ENCODE assay signal across 7 cellular contexts in genomic region chr1:46132529-46133180, GRCh38. TPM values are rescaled to one million over a fixed set of nuclear protein-coding genes. Genes with fewer than 3 reads are reported as not detected.
DNase-seq lines count a peak whose midpoint lies in the region; ATAC-seq, FAIRE-seq and TF ChIP-seq lines count a peak whose summit lies in the region.

Gene PIK3R3 (minus strand): TSS chr1:46132629. CDS start chr1:46131952, 677 bp downstream.

- H3K27ac Mint-ChIP-seq in brain = peak within 1 kb of the TSS; percentile 100

- ATAC-seq in GM18511 (IDR thresholded peaks at IDR 0.05; ENCODE audit: unreplicated experiment) = peak; percentile 89
- peak; percentile 87 for ATAC-seq in HG03025 (IDR thresholded peaks at IDR 0.05; ENCODE audit: low FRiP score, unreplicated experiment)
- ATAC-seq in sciatic nerve = peak; percentile 100

- peak; percentile 95 for FAIRE-seq in TTC549 (lab: Jason Lieb, UNC)

- H3K9me3 Mint-ChIP-seq in brain = peaks cover 0 to 5% (median 0%) of the 10 kb centered on the region in 5 experiments

- H3K4me1 Mint-ChIP-seq in brain = peaks cover 56% of the 10 kb centered on the region

- intact Hi-C loops in sciatic nerve (cut with DNase I) = no loop called here

- peaks cover 18% of the 10 kb centered on the region for H3K27me3 Mint-ChIP-seq in brain

- peak within 1 kb of the TSS; percentile 90 to 99 (median 97) for H3K4me3 Mint-ChIP-seq in brain

- H3K36me3 Mint-ChIP-seq in brain = peaks cover 4% of the 10 kb centered on the region

- no peak for TF ChIP-seq CTCF in brain (conservative IDR thresholded peaks at IDR 0.05)

- DNase-seq in NCI-H2081 (lab: John Stamatoyannopoulos, UW) (peak; percentile 99 to 100), iPS DF 19.7 (ENCODE audit: low read depth, low spot score) (peak; percentile 97), sciatic nerve (ENCODE audit: low spot score) (peak; percentile 98)

RNA-seq across cellular contexts. Expression of gene PIK3R3, which starts in this region (rescaled TPM):
- polyA plus RNA-seq in brain (ENCODE audit: insufficient read depth, low read depth, low replicate concordance) = 43.0 TPM
- 53.5 TPM for total RNA-seq in sciatic nerve

Comparison
In these comparisons a context has a peak if more than half of its experiments do, and no peak if none do; other contexts are left out.
1. Peak in every context shown above with its lines: DNase-seq and ATAC-seq.